In genomic region chr10:126011995-126012394, GRCh38 we compare ENCODE assay signal across 23 cellular contexts.
"Had no signal": no experiment of that assay in that cellular context is flagged by ENCODE, and none has a peak within 500 bp of the region (broad histone marks: within the 10 kb centered on the region; RNA-seq: fewer than 3 reads in every experiment).

No MANE protein-coding gene starts in this region.

- DNase-seq: activated CD4-positive, alpha-beta memory T cell treated with anti-CD3 and anti-CD28 coated beads for 36 hours; activated CD4-positive, alpha-beta T cell treated with anti-CD3 and anti-CD28 coated beads, Interleukin-2, amount 10 ng/mL, durations not matched to agents 7 days and 5 days; activated CD4-positive, CD25-positive, alpha-beta regulatory T cell; activated CD8-positive, alpha-beta memory T cell treated with anti-CD3 and anti-CD28 coated beads for 24 hours; activated effector memory CD4-positive, alpha-beta T cell treated with anti-CD3 and anti-CD28 coated beads, Interleukin-2, amount 50 U/mL, for 16 hours; activated naive CD4-positive, alpha-beta T cell treated with Interleukin-2 at 50 U/mL for 16 hours; activated T-cell treated with anti-CD3 and anti-CD28 coated beads, Interleukin-2, amount 50 U/mL, for 4 hours; MG63; MV-4-11; NCI-H1092 treated with DMSO at 0.1 percent for 48 hours; NCI-H1417 treated with DMSO at 0.1 percent for 48 hours; NCI-H1694; NCI-H2029; NCI-H345; NCI-H510A; NCI-H526 treated with DMSO at 0.1 percent for 48 hours; NCI-H82; RPMI8226; SK-N-SH had no signal

- H3K9me3 Mint-ChIP-seq: activated CD4-positive, alpha-beta memory T cell treated with anti-CD3 and anti-CD28 coated beads for 36 hours; activated CD4-positive, alpha-beta T cell treated with anti-CD3 and anti-CD28 coated beads, Interleukin-2, amount 10 ng/mL, durations not matched to agents 7 days and 5 days; activated naive CD4-positive, alpha-beta T cell treated with anti-CD3 and anti-CD28 coated beads, Interleukin-2, amount 50 U/mL, for 72 hours; activated T-cell treated with anti-CD3 and anti-CD28 coated beads, Interleukin-2, amount 50 U/mL, for 4 hours had no signal

- H3K27me3 Mint-ChIP-seq: activated CD4-positive, alpha-beta T cell treated with anti-CD3 and anti-CD28 coated beads, Interleukin-2, amount 10 ng/mL, durations not matched to agents 7 days and 5 days had no signal

- H3K27me3 ChIP-seq: MG63 had no signal

- H3K27ac ChIP-seq: VCaP had no signal

- H3K4me3 Mint-ChIP-seq: activated CD4-positive, alpha-beta memory T cell treated with anti-CD3 and anti-CD28 coated beads for 36 hours; activated CD4-positive, alpha-beta T cell treated with anti-CD3 and anti-CD28 coated beads, Interleukin-2, amount 10 ng/mL, durations not matched to agents 7 days and 5 days; activated T-cell treated with anti-CD3 and anti-CD28 coated beads, Interleukin-2, amount 50 U/mL, for 4 hours had no signal

- H3K27ac Mint-ChIP-seq: activated CD4-positive, alpha-beta memory T cell treated with anti-CD3 and anti-CD28 coated beads for 36 hours; activated CD4-positive, alpha-beta T cell treated with anti-CD3 and anti-CD28 coated beads, Interleukin-2, amount 10 ng/mL, durations not matched to agents 7 days and 5 days; activated naive CD4-positive, alpha-beta T cell treated with anti-CD3 and anti-CD28 coated beads, Interleukin-2, amount 50 U/mL, for 72 hours had no signal

- H3K4me3 ChIP-seq: MG63 had no signal

- H3K36me3 Mint-ChIP-seq: activated CD4-positive, alpha-beta memory T cell treated with anti-CD3 and anti-CD28 coated beads for 36 hours; activated naive CD4-positive, alpha-beta T cell treated with anti-CD3 and anti-CD28 coated beads, Interleukin-2, amount 50 U/mL, for 72 hours had no signal

- ATAC-seq: activated naive CD4-positive, alpha-beta T cell treated with anti-CD3 and anti-CD28 coated beads, Interleukin-2, amount 50 U/mL, for 72 hours; activated T-cell treated with anti-CD3 and anti-CD28 coated beads, Interleukin-2, amount 50 U/mL, for 4 hours; Panc1; Right ventricle myocardium inferior had no signal

- H3K4me1 Mint-ChIP-seq: activated CD4-positive, alpha-beta T cell treated with anti-CD3 and anti-CD28 coated beads, Interleukin-2, amount 10 ng/mL, durations not matched to agents 7 days and 5 days had no signal
